In genomic region chr12:89344043-89344861, GRCh38 we compare ENCODE assay signal across 1 cellular context.
TF ChIP-seq lines count a peak whose summit lies in the region.

No MANE protein-coding gene starts in this region.

TF ChIP-seq in SK-N-SH treated with all-trans-retinoic acid at 6 μM for 48 hours, 23 proteins besides CTCF, POLR2A, EP300 and RAD21 (continued from another document):
- TF ChIP-seq POU6F1 (CRISPR knock-in tag; IDR thresholded peaks at IDR 0.05; ENCODE audit: borderline replicate concordance, low read depth) (no peak), ZFP3 (CRISPR knock-in tag; IDR thresholded peaks at IDR 0.05) (no peak)
